Comparison of ENCODE assay signal across 23 cellular contexts in the genomic region with DNA sequence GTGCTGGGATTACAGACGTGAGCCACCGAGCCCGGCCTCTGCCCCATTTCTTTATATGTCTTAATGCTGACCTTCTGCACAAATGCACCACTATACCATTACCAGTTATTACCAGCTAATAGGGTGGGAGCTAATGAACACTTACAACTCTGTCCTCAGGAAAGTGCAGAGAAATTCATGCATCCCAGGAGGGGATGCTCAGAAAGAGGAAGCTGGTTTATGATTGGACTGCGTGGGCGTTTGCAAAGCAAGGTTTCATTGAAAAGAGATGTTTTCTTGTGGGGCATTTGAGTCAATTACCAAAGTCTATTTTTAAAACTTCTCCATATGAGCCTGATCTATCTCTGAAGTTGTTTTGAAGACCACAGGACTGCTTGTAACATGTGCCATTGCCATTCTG.
DNase-seq lines count a peak whose midpoint lies in the region; FAIRE-seq and TF ChIP-seq lines count a peak whose summit lies in the region.
"Had no signal": no experiment of that assay in that cellular context is flagged by ENCODE, and none has a peak within 500 bp of the region (broad histone marks: within the 10 kb centered on the region; RNA-seq: fewer than 3 reads in every experiment).

No MANE protein-coding gene starts in this region.

- in situ Hi-C loops in GM13976 (cut with MboI; ENCODE audit: low sequenced_read_pairs, unreplicated experiment) = no loop called here

- no peak overlapping the region for H3K4me2 ChIP-seq in neural progenitor cell
- H3K4me2 ChIP-seq: SK-N-SH had no signal

- H3K27ac Mint-ChIP-seq in neural progenitor cell = peak overlapping the region; percentile 15
- H3K27ac Mint-ChIP-seq: CD4-positive, alpha-beta T cell had no signal

- H3K9ac ChIP-seq in neural progenitor cell = no peak overlapping the region
- H3K9ac ChIP-seq: SK-N-SH had no signal

- peak; percentile 6 for DNase-seq in activated CD4-positive, alpha-beta T cell treated with anti-CD3 and anti-CD28 coated beads for 48 hours
- no peak for DNase-seq in activated CD4-positive, alpha-beta T cell treated with anti-CD3 and anti-CD28 coated beads, Interleukin-2, amount 50 U/mL, for 4 hours
- DNase-seq in GM13976 (ENCODE audit: low spot score) = peak; percentile 10
- peak; percentile 32 for DNase-seq in MV-4-11 (lab: John Stamatoyannopoulos, UW)
- DNase-seq in neural progenitor cell (ENCODE audit: low spot score) = no peak
- no peak for DNase-seq in urothelium cell line (ENCODE audit: low spot score)
- DNase-seq in NCI-H774 (lab: John Stamatoyannopoulos, UW) = no peak
- no peak for DNase-seq in Peyer's patch
- DNase-seq: BE2C; CD4-positive, alpha-beta T cell; DMS153; GDM1; HCEC 1CT; NCI-H1436 treated with DMSO at 0.1 percent for 48 hours; NCI-H2029 treated with DMSO at 0.1 percent for 48 hours; NCI-H2171; NCI-H446 treated with DMSO at 0.1 percent for 48 hours; NCI-H69; NK-92 treated with Interleukin-12 subunit alpha and Interleukin-12 subunit beta, amount 100 ng/mL, for 24 hours; RPMI8226; SHP77 treated with DMSO at 0.1 percent for 48 hours; SK-N-SH had no signal

- H3K27me3 Mint-ChIP-seq in neural progenitor cell (ENCODE audit: insufficient read depth, low read depth) = peaks cover 4% of the 10 kb centered on the region

- no peaks in the 10 kb centered on the region for H3K4me1 ChIP-seq in neural progenitor cell
- no peaks in the 10 kb centered on the region for H3K4me1 ChIP-seq in Peyer's patch
- H3K4me1 ChIP-seq: BE2C had no signal

- TF ChIP-seq CTCF in GM13976 (IDR thresholded peaks at IDR 0.05; ENCODE audit: borderline replicate concordance, control extremely low read depth, extremely low read depth, insufficient read depth, missing control alignments) (no peak), neural progenitor cell (IDR thresholded peaks at IDR 0.05) (no peak), Peyer's patch (IDR thresholded peaks at IDR 0.05) (no peak)

- H3K9me3 ChIP-seq in neural progenitor cell (ENCODE audit: low read depth) (no peaks in the 10 kb centered on the region), Peyer's patch (no peaks in the 10 kb centered on the region)
- H3K9me3 ChIP-seq: BE2C, SK-N-SH had no signal

- peaks cover 4% of the 10 kb centered on the region for H3K9me3 Mint-ChIP-seq in neural progenitor cell
- H3K9me3 Mint-ChIP-seq: CD4-positive, alpha-beta T cell had no signal

- H3K36me3 ChIP-seq in neural progenitor cell (no peaks in the 10 kb centered on the region), Peyer's patch (no peaks in the 10 kb centered on the region)
- H3K36me3 ChIP-seq: BE2C had no signal

- H3F3A ChIP-seq in neural progenitor cell (ENCODE audit: low read depth) = no peaks in the 10 kb centered on the region

- FAIRE-seq in urothelium cell line (lab: Jason Lieb, UNC) = no peak
- FAIRE-seq: A204.1 had no signal

- no peaks in the 10 kb centered on the region for H3K36me3 Mint-ChIP-seq in neural progenitor cell

- H3K4me3 Mint-ChIP-seq in neural progenitor cell = no peak overlapping the region
- H3K4me3 Mint-ChIP-seq: CD4-positive, alpha-beta T cell had no signal

- TF ChIP-seq POLR2A in Peyer's patch (IDR thresholded peaks at IDR 0.05) = no peak

- H3K79me2 ChIP-seq in neural progenitor cell (ENCODE audit: low read depth) = no peaks in the 10 kb centered on the region

- no peak overlapping the region for H2AFZ ChIP-seq in neural progenitor cell (replicated peaks)

- H4K20me1 ChIP-seq in neural progenitor cell (ENCODE audit: low read depth) = no peaks in the 10 kb centered on the region

- H3K27me3 ChIP-seq in neural progenitor cell (no peaks in the 10 kb centered on the region), Peyer's patch (no peaks in the 10 kb centered on the region)
- H3K27me3 ChIP-seq: BE2C had no signal

- H3K4me3 ChIP-seq in neural progenitor cell (no peak overlapping the region), Peyer's patch (no peak overlapping the region)

- H3K27ac ChIP-seq in neural progenitor cell = no peak overlapping the region
- H3K27ac ChIP-seq in Peyer's patch = no peak overlapping the region

- peaks cover 5% of the 10 kb centered on the region for H3K4me1 Mint-ChIP-seq in neural progenitor cell

Comparison
In these comparisons a context has a peak if more than half of its experiments do, and no peak if none do; other contexts are left out.
1. DNase-seq: peak in activated CD4-positive, alpha-beta T cell treated with anti-CD3 and anti-CD28 coated beads for 48 hours (single experiment), GM13976 (single experiment) and MV-4-11 (single experiment); none in activated CD4-positive, alpha-beta T cell treated with anti-CD3 and anti-CD28 coated beads, Interleukin-2, amount 50 U/mL, for 4 hours (0 of 2), neural progenitor cell (single experiment), urothelium cell line (single experiment), NCI-H774 (single experiment) and Peyer's patch (0 of 3).